In the genomic region with DNA sequence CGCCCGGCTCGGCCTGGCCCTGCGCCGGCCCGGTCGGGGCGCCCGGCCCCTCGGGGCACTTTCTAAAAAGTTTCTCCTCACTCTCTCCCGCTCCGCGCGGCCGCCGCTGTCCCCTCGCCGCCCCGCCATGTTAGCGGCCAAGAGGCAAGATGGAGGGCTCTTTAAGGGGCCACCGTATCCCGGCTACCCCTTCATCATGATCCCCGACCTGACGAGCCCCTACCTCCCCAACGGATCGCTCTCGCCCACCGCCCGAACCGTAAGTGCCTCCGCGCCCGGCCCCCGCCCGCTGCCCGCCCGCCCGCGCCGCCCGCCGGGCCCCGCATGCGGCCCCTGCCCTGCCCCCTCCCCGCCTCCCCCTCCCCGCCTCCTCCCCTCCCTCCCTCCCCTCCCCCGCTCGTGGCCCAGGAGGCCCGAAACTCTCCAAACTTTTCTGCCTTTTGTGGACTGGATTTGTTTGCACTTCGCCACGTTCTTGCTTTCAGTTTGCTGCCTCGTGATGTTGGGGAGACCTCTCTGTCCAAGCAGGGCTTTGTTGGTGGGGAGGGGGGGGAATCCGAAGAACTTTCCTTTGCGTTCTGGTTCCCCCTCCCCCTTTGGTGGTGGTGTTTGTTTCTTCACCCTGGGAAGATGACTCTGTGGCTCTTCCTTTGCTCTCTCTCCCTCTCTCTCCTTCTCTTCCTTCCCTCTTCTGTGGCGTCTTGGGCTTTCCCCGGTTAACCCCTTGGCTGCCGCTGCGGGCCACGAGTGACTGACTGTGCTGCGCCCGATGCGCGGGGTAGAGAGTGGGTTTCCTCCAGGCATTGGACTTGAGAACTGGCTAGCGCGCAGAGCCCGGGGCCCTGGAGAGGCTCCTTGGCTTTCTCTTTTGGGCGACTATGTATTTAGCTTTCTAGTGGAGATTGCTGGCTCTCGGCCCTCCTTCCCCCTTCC, we compare ENCODE assay signal across 8 cellular contexts. TPM values are rescaled to one million over a fixed set of nuclear protein-coding genes. Genes with fewer than 3 reads are reported as not detected.
DNase-seq lines count a peak whose midpoint lies in the region; ATAC-seq and TF ChIP-seq lines count a peak whose summit lies in the region.

No MANE protein-coding gene starts in this region.

- TF ChIP-seq CTCF in esophagus squamous epithelium (IDR thresholded peaks at IDR 0.05) (no peak), thyroid gland (IDR thresholded peaks at IDR 0.05) (no peak)

- POLR2A ChIA-PET in naive thymus-derived CD4-positive, alpha-beta T cell (lab: Charles Lee), result no interaction called here

- H3K9me3 ChIP-seq in esophagus squamous epithelium (no peaks in the 10 kb centered on the region), thyroid gland (no peaks in the 10 kb centered on the region)
- no peaks in the 10 kb centered on the region for H3K9me3 ChIP-seq in naive thymus-derived CD4-positive, alpha-beta T cell (ENCODE audit: control insufficient read depth in 2 of 3, low read length in 3 of 3)

- no peaks in the 10 kb centered on the region for H3K9me3 Mint-ChIP-seq in naive thymus-derived CD4-positive, alpha-beta T cell

- peak overlapping the region; percentile 76 to 94 (median 86) for H3K27ac Mint-ChIP-seq in naive thymus-derived CD4-positive, alpha-beta T cell

- peaks cover 15 to 51% (median 38%) of the 10 kb centered on the region in 7 donors for H3K4me1 Mint-ChIP-seq in naive thymus-derived CD4-positive, alpha-beta T cell

- H3K36me3 ChIP-seq in esophagus squamous epithelium, result peaks cover 0 to 3% (median 0%) of the 10 kb centered on the region in 3 donors
- no peaks in the 10 kb centered on the region for H3K36me3 ChIP-seq in naive thymus-derived CD4-positive, alpha-beta T cell (ENCODE audit: control insufficient read depth in 2 of 3, insufficient read depth in 3 of 3, low read length in 3 of 3)
- H3K36me3 ChIP-seq in thyroid gland, result no peaks in the 10 kb centered on the region

- ATAC-seq in naive thymus-derived CD4-positive, alpha-beta T cell, result peak; percentile 68
- ATAC-seq in HG03469 (IDR thresholded peaks at IDR 0.05; ENCODE audit: unreplicated experiment), result no peak

- intact Hi-C loops in esophagus squamous epithelium (cut with DNase I), result no loop called here
- intact Hi-C loops in naive thymus-derived CD4-positive, alpha-beta T cell (cut with micrococcal nuclease), result loop anchor here in 1 of 2 donors (2.0 to 10.0 kb wide), 3 partner anchors 433 to 769 kb away; a partner anchor contains a TSS
- intact Hi-C loops in thyroid gland (cut with DNase I), result loop anchor here (10.0 kb wide), 1 partner anchor 113 kb away; no protein-coding TSS in a partner anchor

- peak overlapping the region; percentile 84 to 98 (median 92) for H3K4me3 Mint-ChIP-seq in naive thymus-derived CD4-positive, alpha-beta T cell

- H3K27me3 Mint-ChIP-seq in naive thymus-derived CD4-positive, alpha-beta T cell, result peaks cover 22 to 85% (median 37%) of the 10 kb centered on the region in 5 donors

- 2% methylated on average over 13 to 18 of the region's 68 CpGs for WGBS in esophagus squamous epithelium, 2 donors
- 0% methylated on average over 40 to 42 of the region's 68 CpGs for WGBS in thyroid gland, 2 donors

- H3K4me3 ChIP-seq in esophagus squamous epithelium (peak overlapping the region; percentile 73 to 87 (median 80)), thyroid gland (replicated peaks in 1 of 3) (peak overlapping the region; percentile 70 to 88 (median 82))
- H3K4me3 ChIP-seq in naive thymus-derived CD4-positive, alpha-beta T cell (ENCODE audit: low read length), result peak overlapping the region; percentile 79

- peak; percentile 56 for DNase-seq in GM03348 (ENCODE audit: low spot score)
- peak; percentile 11 for DNase-seq in NCI-H82 treated with DMSO at 0.1 percent for 48 hours (lab: John Stamatoyannopoulos, UW; ENCODE audit: unreplicated experiment)
- peak; percentile 16 for DNase-seq in activated T-cell treated with anti-CD3 and anti-CD28 coated beads for 48 hours (ENCODE audit: low read depth)
- DNase-seq in esophagus squamous epithelium (lab: John Stamatoyannopoulos, UW), result no peak
- peak; percentile 17 to 54 (median 30) for DNase-seq in naive thymus-derived CD4-positive, alpha-beta T cell
- peak; percentile 57 to 63 for DNase-seq in thyroid gland
- no peak for DNase-seq in HUDEP-2 (lab: John Stamatoyannopoulos, UW; ENCODE audit: unreplicated experiment in 76 of 76)

- H3K36me3 Mint-ChIP-seq in naive thymus-derived CD4-positive, alpha-beta T cell, result peaks cover 0 to 7% (median 0%) of the 10 kb centered on the region in 5 donors

- TF ChIP-seq POLR2A in esophagus squamous epithelium (IDR thresholded peaks at IDR 0.05) (no peak), thyroid gland (IDR thresholded peaks at IDR 0.05) (peak in 1 of 2 donors; percentile 40)

- peak overlapping the region; percentile 95 to 97 (median 97) for H3K27ac ChIP-seq in esophagus squamous epithelium
- H3K27ac ChIP-seq in naive thymus-derived CD4-positive, alpha-beta T cell (ENCODE audit: low read depth, low read length), result peak overlapping the region; percentile 53
- peak overlapping the region; percentile 88 to 98 (median 96) for H3K27ac ChIP-seq in thyroid gland

- H3K4me1 ChIP-seq in esophagus squamous epithelium, result peaks cover 18 to 65% (median 19%) of the 10 kb centered on the region in 3 donors
- H3K4me1 ChIP-seq in naive thymus-derived CD4-positive, alpha-beta T cell (ENCODE audit: control insufficient read depth in 2 of 2, insufficient read depth in 2 of 2, low read length in 2 of 2), result peaks cover 0 to 3% of the 10 kb centered on the region in 2 donors
- peaks cover 30 to 36% of the 10 kb centered on the region in 2 donors for H3K4me1 ChIP-seq in thyroid gland

- H3K27me3 ChIP-seq in esophagus squamous epithelium, result peaks cover 0 to 7% (median 0%) of the 10 kb centered on the region in 4 donors
- peaks cover 0 to 3% of the 10 kb centered on the region in 2 donors for H3K27me3 ChIP-seq in naive thymus-derived CD4-positive, alpha-beta T cell (ENCODE audit: control insufficient read depth in 2 of 2, insufficient read depth in 2 of 2, low read length in 2 of 2)
- H3K27me3 ChIP-seq in thyroid gland, result no peaks in the 10 kb centered on the region

- CTCF ChIA-PET in naive thymus-derived CD4-positive, alpha-beta T cell (lab: Charles Lee), result no interaction called here

RNA-seq across cellular contexts. Expression of a gene that starts 1.6 kb away (rescaled TPM):
- total RNA-seq in esophagus squamous epithelium (10 to 100 TPM in 1 of 4 donors, 1 to 10 TPM in 3; 4.0 to 13.2 (median 6.4) TPM), thyroid gland (10 to 100 TPM; 16.2 to 67.1 (median 25.3) TPM)
- total RNA-seq in naive thymus-derived CD4-positive, alpha-beta T cell, result 10 to 100 TPM in 1 of 5 experiments, 1 to 10 TPM in 3, under 1 TPM in 1; 0.39 to 31.4 (median 3.5) TPM
- polyA plus RNA-seq in naive thymus-derived CD4-positive, alpha-beta T cell, result 1 to 10 TPM; 1.7 to 3.1 TPM

Comparison
In these comparisons a context has a peak if more than half of its experiments do, and no peak if none do; other contexts are left out.
1. DNase-seq: peak in GM03348 (single experiment), NCI-H82 treated with DMSO at 0.1 percent for 48 hours (single experiment), activated T-cell treated with anti-CD3 and anti-CD28 coated beads for 48 hours (single experiment), naive thymus-derived CD4-positive, alpha-beta T cell (9 of 9) and thyroid gland (2 of 2); none in esophagus squamous epithelium (single experiment) and HUDEP-2 (0 of 76).
2. Peak in every context shown above with its lines, with median percentiles within 50 percentile points of each other: H3K27ac ChIP-seq and H3K4me3 ChIP-seq.